29 cellular contexts compared by ENCODE assay signal in the genomic region with DNA sequence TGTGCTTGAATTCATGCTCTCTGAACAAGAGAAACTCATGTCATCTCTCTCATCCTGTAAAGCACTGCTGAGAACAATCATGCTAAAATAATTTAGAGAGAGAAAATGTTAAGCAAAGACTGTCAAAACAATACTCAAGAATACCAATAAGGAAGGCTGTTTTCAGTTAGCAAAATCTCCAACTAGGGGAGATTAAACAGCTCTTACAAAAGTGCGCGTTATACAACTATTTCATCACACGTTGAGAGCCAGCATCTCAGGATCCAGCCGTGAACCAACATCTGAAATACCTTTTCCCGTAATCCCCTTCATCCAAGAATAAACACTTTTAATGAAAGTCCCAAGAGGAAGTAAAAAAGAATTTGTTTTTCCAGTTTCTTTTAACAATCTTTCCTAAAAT. TPM values are rescaled to one million over a fixed set of nuclear protein-coding genes. Genes with fewer than 3 reads are reported as not detected.
"Had no signal": no experiment of that assay in that cellular context is flagged by ENCODE, and none has a peak within 500 bp of the region (broad histone marks: within the 10 kb centered on the region; RNA-seq: fewer than 3 reads in every experiment).

No MANE protein-coding gene starts in this region.

- H3K9me3 Mint-ChIP-seq: natural killer cell treated with Interleukin-12 subunit alpha and Interleukin-12 subunit beta and Interleukin-15 and Interleukin-18, amount 100 ng/mL, for 72 hours; stimulated activated naive B cell treated with anti-CD40 and anti-IgM and Interleukin-4, amounts not matched to agents 10 μg/mL and 1 μg/mL and 100 μg/mL, for 72 hours; stimulated activated naive CD8-positive, alpha-beta T cell treated with anti-CD3 and anti-CD28 coated beads, Interleukin-15, Interleukin-2, amounts not matched to agents 100 ng/mL and 50 ng/mL, for 24 hours had no signal

- H3K27ac ChIP-seq: ovary, parathyroid adenoma, psoas muscle, right lobe of liver, sigmoid colon, stomach, thoracic aorta, thyroid gland, tibial nerve, vagina had no signal

- H3K4me3 Mint-ChIP-seq: natural killer cell treated with Interleukin-12 subunit alpha and Interleukin-12 subunit beta and Interleukin-15 and Interleukin-18, amount 100 ng/mL, for 72 hours; nephron progenitor cell; neural crest cell; stimulated activated effector memory CD8-positive, alpha-beta T cell treated with anti-CD3 and anti-CD28 coated beads, Interleukin-12 subunit alpha, Interleukin-12 subunit beta, amount 100 ng/mL, for 72 hours; stimulated activated naive B cell treated with anti-CD40 and anti-IgM and Interleukin-4, amounts not matched to agents 10 μg/mL and 1 μg/mL and 100 μg/mL, for 72 hours; stimulated activated naive CD8-positive, alpha-beta T cell treated with anti-CD3 and anti-CD28 coated beads, Interleukin-15, Interleukin-2, amounts not matched to agents 100 ng/mL and 50 ng/mL, for 24 hours had no signal

- H3K36me3 Mint-ChIP-seq: natural killer cell treated with Interleukin-12 subunit alpha and Interleukin-12 subunit beta and Interleukin-15 and Interleukin-18, amount 100 ng/mL, for 72 hours; stimulated activated effector memory CD8-positive, alpha-beta T cell treated with anti-CD3 and anti-CD28 coated beads, Interleukin-12 subunit alpha, Interleukin-12 subunit beta, amount 100 ng/mL, for 72 hours; stimulated activated naive B cell treated with anti-CD40 and anti-IgM and Interleukin-4, amounts not matched to agents 10 μg/mL and 1 μg/mL and 100 μg/mL, for 72 hours had no signal

- DNase-seq: nephron progenitor cell; occipital lobe; ovary; posterior cingulate gyrus; psoas muscle; right cardiac atrium; right lobe of liver; sigmoid colon; small intestine; stimulated activated CD4-positive, alpha-beta T cell treated with anti-CD3 and anti-CD28 coated beads, Interleukin-15, amount 100 ng/mL, for 24 hours; stimulated activated CD4-positive, alpha-beta T cell treated with anti-CD3 and anti-CD28 coated beads, Interleukin-2, amount 100 ng/mL, for 24 hours; stimulated activated CD4-positive, alpha-beta T cell treated with anti-CD3 and anti-CD28 coated beads, Interleukin-2, amount 100 ng/mL, for 48 hours; stimulated activated CD4-positive, alpha-beta T cell treated with anti-CD3 and anti-CD28 coated beads, Interleukin-4, amount 100 ng/mL, for 24 hours; stimulated activated naive B cell treated with anti-CD40 and anti-IgM and Interleukin-4, amounts not matched to agents 10 μg/mL and 1 μg/mL and 100 μg/mL, for 72 hours; stimulated activated naive CD4-positive, alpha-beta T cell treated with Interleukin-2 at 50 U/mL for 16 hours; stomach; thyroid gland; trophoblast cell; upper lobe of left lung had no signal

- H3K4me3 ChIP-seq: ovary, psoas muscle, right lobe of liver, sigmoid colon, stomach, thoracic aorta, thyroid gland, tibial nerve, upper lobe of left lung, vagina had no signal

- H3K27ac Mint-ChIP-seq: natural killer cell treated with Interleukin-12 subunit alpha and Interleukin-12 subunit beta and Interleukin-15 and Interleukin-18, amount 100 ng/mL, for 72 hours; nephron progenitor cell; progenitor cell of endocrine pancreas; stimulated activated effector memory CD8-positive, alpha-beta T cell treated with anti-CD3 and anti-CD28 coated beads, Interleukin-12 subunit alpha, Interleukin-12 subunit beta, amount 100 ng/mL, for 72 hours; stimulated activated naive B cell treated with anti-CD40 and anti-IgM and Interleukin-4, amounts not matched to agents 10 μg/mL and 1 μg/mL and 100 μg/mL, for 72 hours; stimulated activated naive CD8-positive, alpha-beta T cell treated with anti-CD3 and anti-CD28 coated beads, Interleukin-15, Interleukin-2, amounts not matched to agents 100 ng/mL and 50 ng/mL, for 24 hours had no signal

- H3K4me1 Mint-ChIP-seq: neural crest cell; stimulated activated effector memory CD8-positive, alpha-beta T cell treated with anti-CD3 and anti-CD28 coated beads, Interleukin-12 subunit alpha, Interleukin-12 subunit beta, amount 100 ng/mL, for 72 hours; stimulated activated naive B cell treated with anti-CD40 and anti-IgM and Interleukin-4, amounts not matched to agents 10 μg/mL and 1 μg/mL and 100 μg/mL, for 72 hours had no signal

- H3K79me2 ChIP-seq: parathyroid adenoma had no signal

- H3K9me3 ChIP-seq: ovary, psoas muscle, right lobe of liver, thoracic aorta, thyroid gland, upper lobe of left lung, vagina had no signal

- H2AFZ ChIP-seq: parathyroid adenoma had no signal

- H3K36me3 ChIP-seq: ovary, right lobe of liver, sigmoid colon, stomach, thoracic aorta, thyroid gland, tibial nerve, upper lobe of left lung, vagina had no signal

- ATAC-seq: natural killer cell treated with Interleukin-12 subunit alpha and Interleukin-12 subunit beta and Interleukin-15 and Interleukin-18, amount 100 ng/mL, for 72 hours; psoas muscle; right cardiac atrium; right lobe of liver; stimulated activated effector memory CD8-positive, alpha-beta T cell treated with anti-CD3 and anti-CD28 coated beads, Interleukin-12 subunit alpha, Interleukin-12 subunit beta, amount 100 ng/mL, for 72 hours; stimulated activated naive B cell treated with anti-CD40 and anti-IgM and Interleukin-4, amounts not matched to agents 10 μg/mL and 1 μg/mL and 100 μg/mL, for 72 hours had no signal

- H3K4me1 ChIP-seq: parathyroid adenoma, psoas muscle, right lobe of liver, sigmoid colon, thyroid gland, tibial nerve, vagina had no signal

- H3K27me3 ChIP-seq: ovary, thyroid gland, tibial nerve, upper lobe of left lung, vagina had no signal

- H3K9ac ChIP-seq: parathyroid adenoma had no signal

RNA-seq across cellular contexts. Expression of gene KCNJ15, which starts 44.1 kb away (rescaled TPM):
- total RNA-seq: natural killer cell treated with Interleukin-12 subunit alpha and Interleukin-12 subunit beta and Interleukin-15 and Interleukin-18, amount 100 ng/mL, for 72 hours; temporal lobe had no signal
